ENCODE assay signal across 17 cellular contexts in genomic region chr20:39538317-39538716, GRCh38.
"Had no signal": no experiment of that assay in that cellular context is flagged by ENCODE, and none has a peak within 500 bp of the region (broad histone marks: within the 10 kb centered on the region; RNA-seq: fewer than 3 reads in every experiment).

No MANE protein-coding gene starts in this region.

- H3K27ac Mint-ChIP-seq: mesothelial cell of epicardium; natural killer cell treated with Interleukin-12 subunit alpha and Interleukin-12 subunit beta and Interleukin-15 and Interleukin-18, amount 100 ng/mL, for 72 hours; type B pancreatic cell had no signal

- H2AFZ ChIP-seq: hepatocyte had no signal

- H3K4me2 ChIP-seq: hepatocyte had no signal

- ATAC-seq: foreskin keratinocyte; natural killer cell treated with Interleukin-12 subunit alpha and Interleukin-12 subunit beta and Interleukin-15 and Interleukin-18, amount 100 ng/mL, for 72 hours; psoas muscle; right lobe of liver had no signal

- H3K4me1 Mint-ChIP-seq: mesothelial cell of epicardium had no signal

- H3K79me2 ChIP-seq: hepatocyte had no signal

- H3K4me3 Mint-ChIP-seq: mesothelial cell of epicardium; natural killer cell treated with Interleukin-12 subunit alpha and Interleukin-12 subunit beta and Interleukin-15 and Interleukin-18, amount 100 ng/mL, for 72 hours; type B pancreatic cell had no signal

- H3K4me3 ChIP-seq: colonic mucosa, hepatocyte, psoas muscle, right lobe of liver, suprapubic skin, thyroid gland had no signal

- H3K27me3 ChIP-seq: colonic mucosa, foreskin keratinocyte, hepatocyte, right lobe of liver, suprapubic skin, thyroid gland had no signal

- H3K36me3 ChIP-seq: colonic mucosa, right lobe of liver, suprapubic skin, thyroid gland had no signal

- H3K27ac ChIP-seq: colonic mucosa, foreskin keratinocyte, hepatocyte, psoas muscle, right lobe of liver, suprapubic skin, thyroid gland had no signal

- H3K36me3 Mint-ChIP-seq: mesothelial cell of epicardium; natural killer cell treated with Interleukin-12 subunit alpha and Interleukin-12 subunit beta and Interleukin-15 and Interleukin-18, amount 100 ng/mL, for 72 hours; type B pancreatic cell had no signal

- H3K9me3 ChIP-seq: colonic mucosa, psoas muscle, right lobe of liver, suprapubic skin, thyroid gland had no signal

- H3K4me1 ChIP-seq: colonic mucosa, foreskin keratinocyte, psoas muscle, right lobe of liver, suprapubic skin, thyroid gland had no signal

- H3K27me3 Mint-ChIP-seq: natural killer cell treated with Interleukin-12 subunit alpha and Interleukin-12 subunit beta and Interleukin-15 and Interleukin-18, amount 100 ng/mL, for 72 hours had no signal

- DNase-seq: colonic mucosa; dermis blood vessel endothelial cell; foreskin keratinocyte; head of caudate nucleus; psoas muscle; retina; right lobe of liver; stimulated activated CD4-positive, alpha-beta T cell treated with anti-CD3 and anti-CD28 coated beads, Interleukin-15, amount 100 ng/mL, for 24 hours; stimulated activated CD4-positive, alpha-beta T cell treated with anti-CD3 and anti-CD28 coated beads, Interleukin-1b, Interleukin-23, amount 100 ng/mL, for 48 hours; stimulated activated CD4-positive, alpha-beta T cell treated with anti-CD3 and anti-CD28 coated beads, Interleukin-4, amount 100 ng/mL, for 4 hours; stimulated activated naive CD4-positive, alpha-beta T cell treated with Interleukin-2 at 50 U/mL for 16 hours; thyroid gland had no signal

- H3K9me3 Mint-ChIP-seq: natural killer cell treated with Interleukin-12 subunit alpha and Interleukin-12 subunit beta and Interleukin-15 and Interleukin-18, amount 100 ng/mL, for 72 hours; type B pancreatic cell had no signal
